Comparison of ENCODE assay signal across 29 cellular contexts in the genomic region with DNA sequence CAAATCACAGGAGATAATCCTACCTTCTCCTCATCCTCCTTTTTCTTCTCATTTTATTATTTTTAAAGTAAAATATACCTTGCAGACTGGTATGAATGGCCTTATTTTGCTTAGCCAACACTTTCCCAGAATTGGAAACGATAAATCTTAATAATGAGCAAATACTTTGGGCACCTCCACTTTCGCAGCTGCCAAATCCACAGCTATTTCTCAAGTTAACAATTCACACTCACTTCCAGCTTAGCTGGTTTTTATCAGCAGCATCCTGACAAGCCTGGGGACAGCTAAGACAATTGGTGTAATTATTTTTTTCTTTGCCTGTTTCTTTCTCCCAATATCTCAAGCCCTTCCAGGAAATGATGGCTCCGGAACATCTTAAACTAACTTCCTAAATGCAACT.
"Had no signal": no experiment of that assay in that cellular context is flagged by ENCODE, and none has a peak within 500 bp of the region (broad histone marks: within the 10 kb centered on the region; RNA-seq: fewer than 3 reads in every experiment).

No MANE protein-coding gene starts in this region.

- H3K9me3 ChIP-seq: adrenal gland had no signal

- H3K27me3 ChIP-seq: adrenal gland, cardiac muscle cell had no signal

- H3K27ac ChIP-seq: adrenal gland, cardiac muscle cell, VCaP had no signal

- H3K36me3 ChIP-seq: adrenal gland, cardiac muscle cell had no signal

- H3K4me1 ChIP-seq: adrenal gland had no signal

- DNase-seq: activated B cell treated with CpG ODN at 0.5 μM for 24 hours; activated CD4-positive, alpha-beta memory T cell treated with anti-CD3 and anti-CD28 coated beads for 36 hours; activated CD4-positive, alpha-beta T cell treated with anti-CD3 and anti-CD28 coated beads for 4 hours; activated CD4-positive, alpha-beta T cell treated with anti-CD3 and anti-CD28 coated beads, Interleukin-2, amount 10 ng/mL, durations not matched to agents 24 days and 14 days; activated CD4-positive, alpha-beta T cell treated with anti-CD3 and anti-CD28 coated beads, Interleukin-2, amount 50 U/mL, for 1 hour; activated CD4-positive, alpha-beta T cell treated with anti-CD3 and anti-CD28 coated beads, Interleukin-2, amount 50 U/mL, for 4 hours; activated CD4-positive, CD25-positive, alpha-beta regulatory T cell treated with anti-CD3 and anti-CD28 coated beads, Interleukin-2, amount 50 U/mL, for 72 hours; activated CD8-positive, alpha-beta memory T cell treated with anti-CD3 and anti-CD28 coated beads, Interleukin-2, amount 50 U/mL, for 4 hours; activated CD8-positive, alpha-beta T cell treated with anti-CD3 and anti-CD28 coated beads for 36 hours; activated effector memory CD4-positive, alpha-beta T cell treated with anti-CD3 and anti-CD28 coated beads, Interleukin-2, amount 50 U/mL, for 16 hours; activated gamma-delta T cell treated with Interleukin-2 at 50 U/mL for 16 hours; activated naive CD4-positive, alpha-beta T cell; activated naive CD4-positive, alpha-beta T cell treated with anti-CD3 and anti-CD28 coated beads for 36 hours; activated naive CD4-positive, alpha-beta T cell treated with anti-CD3 and anti-CD28 coated beads, Interleukin-2, amount 50 U/mL, for 16 hours; activated naive CD8-positive, alpha-beta T cell treated with anti-CD3 and anti-CD28 coated beads for 36 hours; activated T-cell treated with anti-CD3 and anti-CD28 coated beads for 4 hours; activated T-cell treated with anti-CD3 and anti-CD28 coated beads, Interleukin-2, amount 50 U/mL, for 1 hour; activated T-cell treated with anti-CD3 and anti-CD28 coated beads, Interleukin-2, amount 50 U/mL, for 4 hours; activated T-cell treated with anti-CD3 and anti-CD28 coated beads, Interleukin-2, amount 50 U/mL, for 72 hours; adrenal gland; amniotic stem cell; aorta; caudate nucleus; cerebellar nuclear complex; T-helper 1 cell; T-helper 2 cell; T-helper 9 cell had no signal

- H3K4me3 ChIP-seq: adrenal gland, cardiac muscle cell had no signal
